In genomic region chr13:80810294-80810693, GRCh38 we compare ENCODE assay signal across 2 cellular contexts.
DNase-seq lines count a peak whose midpoint lies in the region; ATAC-seq, FAIRE-seq and TF ChIP-seq lines count a peak whose summit lies in the region.
"Not testable (repeated sequence)": the region's sequence is repeated elsewhere in the genome, so short reads cannot be mapped to it uniquely, and the experiment has no call there.

No MANE protein-coding gene starts in this region.

- not testable (repeated sequence) for TF ChIP-seq EP300 in K562 (IDR thresholded peaks at IDR 0.05; ENCODE audit: low read length)

- FAIRE-seq in K562 (lab: Jason Lieb, UNC) = not testable (repeated sequence)
- peak; percentile 18 for FAIRE-seq in endothelial cell of umbilical vein (lab: Jason Lieb, UNC)

- not testable (repeated sequence) for H3K9me3 ChIP-seq in K562 (replicated peaks; ENCODE audit: control insufficient read depth, insufficient read depth, low read depth, low read length); endothelial cell of umbilical vein (replicated peaks; ENCODE audit: control insufficient read depth, insufficient read depth, low read length)

- not testable (repeated sequence) for TF ChIP-seq POLR2A in K562 (conservative IDR thresholded peaks at IDR 0.05); endothelial cell of umbilical vein (IDR thresholded peaks at IDR 0.05; ENCODE audit: low read depth, low read length)

- not testable (repeated sequence) for H3K36me3 ChIP-seq in K562 (ENCODE audit: control insufficient read depth, insufficient read depth, low read length); endothelial cell of umbilical vein (ENCODE audit: control insufficient read depth in 2 of 2, extremely low read depth in 1 of 2, insufficient read depth in 2 of 2, low read length in 2 of 2)

- not testable (repeated sequence) for H3K4me1 ChIP-seq in K562 (replicated peaks in 1 of 2; ENCODE audit: control insufficient read depth in 2 of 2, insufficient read depth in 2 of 2, low read length in 2 of 2); endothelial cell of umbilical vein (ENCODE audit: control insufficient read depth, extremely low read depth, insufficient read depth, low read length)

- intact Hi-C loops in K562 (cut with micrococcal nuclease); endothelial cell of umbilical vein (cut with micrococcal nuclease): not testable (repeated sequence)

- dilution Hi-C loops in endothelial cell of umbilical vein (cut with MboI; ENCODE audit: extremely low pct_ligation_motif_present, low sequenced_read_pairs) = not testable (repeated sequence)

- 0% methylated on average over 4 of the region's 4 CpGs for WGBS in K562 (ENCODE audit: insufficient coverage, low coverage, missing lambda C conversion rate)

- not testable (repeated sequence) for H2AFZ ChIP-seq in K562 (ENCODE audit: low read depth, low read length); endothelial cell of umbilical vein (ENCODE audit: low read depth, low read length)

- ATAC-seq in K562 = not testable (repeated sequence)

- not testable (repeated sequence) for BruUV-seq in K562 (replicated peaks; lab: Mats Ljungman, UMichigan); endothelial cell of umbilical vein (replicated peaks; lab: Mats Ljungman, UMichigan)

- H3K4me2 ChIP-seq in K562 (ENCODE audit: insufficient read depth, low read length); endothelial cell of umbilical vein (ENCODE audit: insufficient read depth, low read length): not testable (repeated sequence)

- H3K4me3 ChIP-seq in K562; endothelial cell of umbilical vein (replicated peaks in 1 of 3; ENCODE audit: insufficient read depth in 1 of 3, low read depth in 1 of 3, low read length in 3 of 3): not testable (repeated sequence)

- H4K20me1 ChIP-seq in K562 (replicated peaks; ENCODE audit: control insufficient read depth, insufficient read depth, low read length); endothelial cell of umbilical vein (replicated peaks; ENCODE audit: control insufficient read depth, extremely low read depth, insufficient read depth, low read length): not testable (repeated sequence)

- H3K79me2 ChIP-seq in K562 (ENCODE audit: control insufficient read depth, insufficient read depth, low read length); endothelial cell of umbilical vein (ENCODE audit: control insufficient read depth, insufficient read depth, low read length): not testable (repeated sequence)

- not testable (repeated sequence) for TF ChIP-seq CTCF in K562 (IDR thresholded peaks at IDR 0.05 in 2 of 3, conservative IDR thresholded peaks at IDR 0.05 in 1 of 3; ENCODE audit: insufficient read depth in 2 of 3, low read depth in 1 of 3, low read length in 3 of 3); endothelial cell of umbilical vein (IDR thresholded peaks at IDR 0.05; ENCODE audit: extremely low read depth in 1 of 2, insufficient read depth in 1 of 2, low read depth in 1 of 2, low read length in 2 of 2)

- H3K9ac ChIP-seq in K562 (ENCODE audit: insufficient read depth in 1 of 2, low read depth in 2 of 2, low read length in 2 of 2); endothelial cell of umbilical vein (replicated peaks; ENCODE audit: extremely low read depth, insufficient read depth, low read length): not testable (repeated sequence)

- H3K27ac ChIP-seq in K562 (ENCODE audit: extremely low read depth, low read depth, low read length); endothelial cell of umbilical vein (ENCODE audit: insufficient read depth, low read depth, low read length): not testable (repeated sequence)

- not testable (repeated sequence) for H3K27me3 ChIP-seq in K562 (ENCODE audit: control insufficient read depth in 2 of 2, insufficient read depth in 2 of 2, low read length in 2 of 2); endothelial cell of umbilical vein (ENCODE audit: control insufficient read depth in 2 of 2, insufficient read depth in 2 of 2, low read length in 2 of 2)

- in situ Hi-C loops in K562 (cut with MboI) = not testable (repeated sequence)

- CTCF ChIA-PET in K562 (lab: Yijun Ruan, JAX; ENCODE audit: low intra/inter-chr PET ratio); endothelial cell of umbilical vein (lab: Charles Lee): not testable (repeated sequence)

- not testable (repeated sequence) for TF ChIP-seq RAD21 in K562 (CRISPR knock-in tag; conservative IDR thresholded peaks at IDR 0.05 in 1 of 2, IDR thresholded peaks at IDR 0.05 in 1 of 2)

- not testable (repeated sequence) for H3K9me1 ChIP-seq in K562 (ENCODE audit: control insufficient read depth, insufficient read depth, low read length); endothelial cell of umbilical vein (replicated peaks; ENCODE audit: control insufficient read depth, extremely low read depth, insufficient read depth, low read length)

- DNase-seq in K562 (ENCODE audit: extremely low read depth in 1 of 4, low spot score in 3 of 4); endothelial cell of umbilical vein (ENCODE audit: low read depth, low spot score): not testable (repeated sequence)

- POLR2A ChIA-PET in K562 (lab: Yijun Ruan, JAX); endothelial cell of umbilical vein (lab: Charles Lee): not testable (repeated sequence)

TF ChIP-seq in K562, 482 proteins besides CTCF, POLR2A, EP300 and RAD21:
- TF ChIP-seq ZNF324 (CRISPR knock-in tag; IDR thresholded peaks at IDR 0.05) = peak; percentile 95
